ENCODE assay signal across 22 cellular contexts in genomic region chr4:71430609-71431008, GRCh38.
"Had no signal": no experiment of that assay in that cellular context is flagged by ENCODE, and none has a peak within 500 bp of the region (broad histone marks: within the 10 kb centered on the region; RNA-seq: fewer than 3 reads in every experiment).

No MANE protein-coding gene starts in this region.

- H3K79me2 ChIP-seq: hepatocyte had no signal

- H3K4me2 ChIP-seq: hepatocyte had no signal

- H3K9me3 ChIP-seq: colonic mucosa, esophagus muscularis mucosa, gastroesophageal sphincter, lower lobe of right lung, mucosa of descending colon had no signal

- H3K4me3 ChIP-seq: colonic mucosa, esophagus muscularis mucosa, gastroesophageal sphincter, heart left ventricle, hepatocyte, left ventricle myocardium inferior, lower lobe of right lung, mucosa of descending colon had no signal

- H3K27me3 ChIP-seq: colonic mucosa, esophagus muscularis mucosa, foreskin keratinocyte, gastroesophageal sphincter, heart left ventricle, hepatocyte had no signal

- H3K36me3 Mint-ChIP-seq: naive B cell had no signal

- H3K4me1 Mint-ChIP-seq: endodermal cell, immature natural killer cell, naive B cell had no signal

- H3K27ac ChIP-seq: colonic mucosa, esophagus muscularis mucosa, foreskin keratinocyte, gastroesophageal sphincter, heart left ventricle, hepatocyte, left ventricle myocardium inferior, lower lobe of right lung had no signal

- H3K4me1 ChIP-seq: colonic mucosa, esophagus muscularis mucosa, foreskin keratinocyte, gastroesophageal sphincter had no signal

- H3K27me3 Mint-ChIP-seq: effector memory CD8-positive, alpha-beta T cell; naive B cell had no signal

- H3K9me3 Mint-ChIP-seq: dendritic cell treated with granulocyte-macrophage colony-stimulating factor and Interleukin-4, amounts not matched to agents 40 ng/mL and 50 ng/mL, for 4 days; effector memory CD8-positive, alpha-beta T cell; immature natural killer cell had no signal

- DNase-seq: colonic mucosa; cortex of kidney; effector CD8-positive, alpha-beta T cell; effector memory CD8-positive, alpha-beta T cell; endodermal cell; foreskin keratinocyte; heart left ventricle; hypothalamus; immature natural killer cell; islet precursor cell; kidney; left cardiac atrium; left ventricle myocardium inferior; lower lobe of right lung; mesenchymal stem cell; mucosa of descending colon; naive B cell had no signal

- H2AFZ ChIP-seq: hepatocyte had no signal

- ATAC-seq: effector memory CD8-positive, alpha-beta T cell; foreskin keratinocyte; gastroesophageal sphincter; left cardiac atrium; lower lobe of right lung had no signal

- H3K4me3 Mint-ChIP-seq: dendritic cell treated with granulocyte-macrophage colony-stimulating factor and Interleukin-4, amounts not matched to agents 40 ng/mL and 50 ng/mL, for 4 days; effector memory CD8-positive, alpha-beta T cell; endodermal cell; immature natural killer cell; mesothelial cell of epicardium; naive B cell had no signal

- H3K27ac Mint-ChIP-seq: dendritic cell treated with granulocyte-macrophage colony-stimulating factor and Interleukin-4, amounts not matched to agents 40 ng/mL and 50 ng/mL, for 4 days; effector memory CD8-positive, alpha-beta T cell; endodermal cell; immature natural killer cell; mesothelial cell of epicardium; naive B cell had no signal

- H3K36me3 ChIP-seq: colonic mucosa, esophagus muscularis mucosa, gastroesophageal sphincter, heart left ventricle, left ventricle myocardium inferior, lower lobe of right lung had no signal
